Comparison of ENCODE assay signal across 10 cellular contexts in the genomic region with DNA sequence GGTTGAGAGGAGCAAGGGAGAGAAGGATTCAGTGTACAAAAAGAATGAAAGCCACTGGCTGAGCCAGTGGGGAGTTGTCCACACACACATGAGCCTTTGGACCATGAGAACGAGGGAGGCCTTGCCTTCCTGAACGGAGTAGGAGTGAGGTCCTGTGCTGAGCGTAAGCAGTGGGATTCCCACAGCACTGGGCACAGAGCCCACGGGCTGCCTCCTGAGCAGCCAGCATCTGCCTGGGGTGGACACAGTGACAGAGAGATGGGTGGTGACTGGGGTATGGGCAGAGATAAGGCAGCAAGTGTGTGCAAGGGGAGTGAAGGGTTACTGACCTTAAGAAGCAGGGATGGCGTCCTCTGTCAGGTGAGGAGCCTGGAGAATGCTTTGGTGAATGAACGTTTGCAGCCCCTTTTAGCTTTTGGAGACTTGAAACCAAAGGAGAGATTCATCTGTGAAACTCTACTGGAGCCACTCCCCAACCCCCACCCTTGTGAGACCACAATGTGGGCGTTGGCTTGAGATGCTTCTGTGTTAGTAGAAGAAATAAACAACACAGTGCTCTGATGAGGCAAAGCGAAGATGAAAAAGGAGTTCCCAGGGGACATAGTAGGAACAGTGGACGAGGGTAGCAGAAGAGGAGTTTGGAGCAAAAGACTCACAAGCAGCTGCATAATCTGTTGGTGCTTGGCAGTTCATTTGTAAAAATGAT. TPM values are rescaled to one million over a fixed set of nuclear protein-coding genes. Genes with fewer than 3 reads are reported as not detected.
DNase-seq lines count a peak whose midpoint lies in the region; ATAC-seq and TF ChIP-seq lines count a peak whose summit lies in the region.
"Had no signal": no experiment of that assay in that cellular context is flagged by ENCODE, and none has a peak within 500 bp of the region (broad histone marks: within the 10 kb centered on the region; RNA-seq: fewer than 3 reads in every experiment).

No MANE protein-coding gene starts in this region.

- DNase-seq in activated T-cell treated with anti-CD3 and anti-CD28 coated beads for 1 hour (ENCODE audit: low read depth) = peak; percentile 33
- no peak for DNase-seq in heart left ventricle
- DNase-seq in NCI-H146 treated with DMSO at 0.1 percent for 48 hours (lab: John Stamatoyannopoulos, UW; ENCODE audit: unreplicated experiment) = no peak
- DNase-seq: effector CD8-positive, alpha-beta T cell; NCI-H2081 treated with DMSO at 0.1 percent for 48 hours had no signal

- H3K4me1 ChIP-seq in neutrophil (ENCODE audit: control insufficient read depth in 1 of 2, insufficient read depth in 1 of 2, low read depth in 1 of 2, low read length in 1 of 2) = no peaks in the 10 kb centered on the region
- peaks cover 0 to 40% (median 0%) of the 10 kb centered on the region in 12 donors for H3K4me1 ChIP-seq in heart left ventricle

- peak; percentile 43 for ATAC-seq in GM18511 (IDR thresholded peaks at IDR 0.05; ENCODE audit: unreplicated experiment)
- ATAC-seq in HG03103 (IDR thresholded peaks at IDR 0.05; ENCODE audit: low read depth, unreplicated experiment) = peak; percentile 57
- no peak for ATAC-seq in HG02973 (IDR thresholded peaks at IDR 0.05; ENCODE audit: unreplicated experiment)
- ATAC-seq in heart left ventricle = no peak
- no peak; the same call in 2 of the 3 replicates for ATAC-seq in SK-N-SH treated with all-trans-retinoic acid at 6 μM for 48 hours

- peak overlapping the region; percentile 58 for H3K27ac ChIP-seq in neutrophil
- H3K27ac ChIP-seq in heart left ventricle = no peak overlapping the region

- no peak for TF ChIP-seq POLR2A in heart left ventricle (IDR thresholded peaks at IDR 0.05)

- H3K4me3 ChIP-seq in neutrophil (ENCODE audit: low read depth in 1 of 2, low read length in 1 of 2) (no peak overlapping the region), heart left ventricle (no peak overlapping the region)

- 59 to 64% (median 60%) methylated on average over 9 of the region's 9 CpGs for WGBS in heart left ventricle, 4 donors

- no peaks in the 10 kb centered on the region for H3K27me3 ChIP-seq in neutrophil
- H3K27me3 ChIP-seq in heart left ventricle = peaks cover 0 to 20% (median 0%) of the 10 kb centered on the region in 9 donors

- H3K36me3 ChIP-seq in neutrophil (peaks cover 76% of the 10 kb centered on the region), heart left ventricle (peaks cover 0 to 56% (median 0%) of the 10 kb centered on the region in 9 donors)

- no peaks in the 10 kb centered on the region for H3K9me3 ChIP-seq in neutrophil
- no peaks in the 10 kb centered on the region for H3K9me3 ChIP-seq in heart left ventricle

- intact Hi-C loops in heart left ventricle (cut with DNase I) = no loop called here

- no peak for TF ChIP-seq CTCF in neutrophil (IDR thresholded peaks at IDR 0.05)
- TF ChIP-seq CTCF in heart left ventricle (IDR thresholded peaks at IDR 0.05) = no peak

TF ChIP-seq in SK-N-SH treated with all-trans-retinoic acid at 6 μM for 48 hours, 23 proteins besides CTCF, POLR2A, EP300 and RAD21:
- no peak for TF ChIP-seq ARNTL (CRISPR knock-in tag; IDR thresholded peaks at IDR 0.05; ENCODE audit: borderline replicate concordance, low read depth)
- TF ChIP-seq SNAI2 (CRISPR knock-in tag; IDR thresholded peaks at IDR 0.05) = no peak
- TF ChIP-seq GLIS3 (CRISPR knock-in tag; IDR thresholded peaks at IDR 0.05) = no peak
- TF ChIP-seq ZNF8 (CRISPR knock-in tag; IDR thresholded peaks at IDR 0.05) = no peak
- TF ChIP-seq CSDC2 (CRISPR knock-in tag; IDR thresholded peaks at IDR 0.05) = no peak
- TF ChIP-seq OSR1 (CRISPR knock-in tag; IDR thresholded peaks at IDR 0.05) = no peak
- no peak for TF ChIP-seq BACH2 (CRISPR knock-in tag; IDR thresholded peaks at IDR 0.05; ENCODE audit: borderline replicate concordance)
- TF ChIP-seq, protein P1, sequence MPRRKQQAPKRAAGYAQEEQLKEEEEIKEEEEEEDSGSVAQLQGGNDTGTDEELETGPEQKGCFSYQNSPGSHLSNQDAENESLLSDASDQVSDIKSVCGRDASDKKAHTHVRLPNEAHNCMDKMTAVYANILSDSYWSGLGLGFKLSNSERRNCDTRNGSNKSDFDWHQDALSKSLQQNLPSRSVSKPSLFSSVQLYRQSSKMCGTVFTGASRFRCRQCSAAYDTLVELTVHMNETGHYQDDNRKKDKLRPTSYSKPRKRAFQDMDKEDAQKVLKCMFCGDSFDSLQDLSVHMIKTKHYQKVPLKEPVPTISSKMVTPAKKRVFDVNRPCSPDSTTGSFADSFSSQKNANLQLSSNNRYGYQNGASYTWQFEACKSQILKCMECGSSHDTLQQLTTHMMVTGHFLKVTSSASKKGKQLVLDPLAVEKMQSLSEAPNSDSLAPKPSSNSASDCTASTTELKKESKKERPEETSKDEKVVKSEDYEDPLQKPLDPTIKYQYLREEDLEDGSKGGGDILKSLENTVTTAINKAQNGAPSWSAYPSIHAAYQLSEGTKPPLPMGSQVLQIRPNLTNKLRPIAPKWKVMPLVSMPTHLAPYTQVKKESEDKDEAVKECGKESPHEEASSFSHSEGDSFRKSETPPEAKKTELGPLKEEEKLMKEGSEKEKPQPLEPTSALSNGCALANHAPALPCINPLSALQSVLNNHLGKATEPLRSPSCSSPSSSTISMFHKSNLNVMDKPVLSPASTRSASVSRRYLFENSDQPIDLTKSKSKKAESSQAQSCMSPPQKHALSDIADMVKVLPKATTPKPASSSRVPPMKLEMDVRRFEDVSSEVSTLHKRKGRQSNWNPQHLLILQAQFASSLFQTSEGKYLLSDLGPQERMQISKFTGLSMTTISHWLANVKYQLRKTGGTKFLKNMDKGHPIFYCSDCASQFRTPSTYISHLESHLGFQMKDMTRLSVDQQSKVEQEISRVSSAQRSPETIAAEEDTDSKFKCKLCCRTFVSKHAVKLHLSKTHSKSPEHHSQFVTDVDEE (CRISPR knock-in tag; IDR thresholded peaks at IDR 0.05) = no peak
- no peak for TF ChIP-seq RARB (CRISPR knock-in tag; IDR thresholded peaks at IDR 0.05)
- TF ChIP-seq, protein P2, sequence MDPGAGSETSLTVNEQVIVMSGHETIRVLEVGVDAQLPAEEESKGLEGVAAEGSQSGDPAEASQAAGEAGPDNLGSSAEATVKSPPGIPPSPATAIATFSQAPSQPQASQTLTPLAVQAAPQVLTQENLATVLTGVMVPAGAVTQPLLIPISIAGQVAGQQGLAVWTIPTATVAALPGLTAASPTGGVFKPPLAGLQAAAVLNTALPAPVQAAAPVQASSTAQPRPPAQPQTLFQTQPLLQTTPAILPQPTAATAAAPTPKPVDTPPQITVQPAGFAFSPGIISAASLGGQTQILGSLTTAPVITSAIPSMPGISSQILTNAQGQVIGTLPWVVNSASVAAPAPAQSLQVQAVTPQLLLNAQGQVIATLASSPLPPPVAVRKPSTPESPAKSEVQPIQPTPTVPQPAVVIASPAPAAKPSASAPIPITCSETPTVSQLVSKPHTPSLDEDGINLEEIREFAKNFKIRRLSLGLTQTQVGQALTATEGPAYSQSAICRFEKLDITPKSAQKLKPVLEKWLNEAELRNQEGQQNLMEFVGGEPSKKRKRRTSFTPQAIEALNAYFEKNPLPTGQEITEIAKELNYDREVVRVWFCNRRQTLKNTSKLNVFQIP (CRISPR knock-in tag; IDR thresholded peaks at IDR 0.05; ENCODE audit: borderline replicate concordance, low read depth) = no peak
- TF ChIP-seq, protein P3, sequence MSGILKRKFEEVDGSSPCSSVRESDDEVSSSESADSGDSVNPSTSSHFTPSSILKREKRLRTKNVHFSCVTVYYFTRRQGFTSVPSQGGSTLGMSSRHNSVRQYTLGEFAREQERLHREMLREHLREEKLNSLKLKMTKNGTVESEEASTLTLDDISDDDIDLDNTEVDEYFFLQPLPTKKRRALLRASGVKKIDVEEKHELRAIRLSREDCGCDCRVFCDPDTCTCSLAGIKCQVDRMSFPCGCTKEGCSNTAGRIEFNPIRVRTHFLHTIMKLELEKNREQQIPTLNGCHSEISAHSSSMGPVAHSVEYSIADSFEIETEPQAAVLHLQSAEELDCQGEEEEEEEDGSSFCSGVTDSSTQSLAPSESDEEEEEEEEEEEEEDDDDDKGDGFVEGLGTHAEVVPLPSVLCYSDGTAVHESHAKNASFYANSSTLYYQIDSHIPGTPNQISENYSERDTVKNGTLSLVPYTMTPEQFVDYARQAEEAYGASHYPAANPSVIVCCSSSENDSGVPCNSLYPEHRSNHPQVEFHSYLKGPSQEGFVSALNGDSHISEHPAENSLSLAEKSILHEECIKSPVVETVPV (CRISPR knock-in tag; IDR thresholded peaks at IDR 0.05) = no peak
- no peak for TF ChIP-seq ISL1 (CRISPR knock-in tag; IDR thresholded peaks at IDR 0.05)
- no peak for TF ChIP-seq ZNF565 (CRISPR knock-in tag; conservative IDR thresholded peaks at IDR 0.05; ENCODE audit: low read depth)
- TF ChIP-seq ZNF70 (CRISPR knock-in tag; IDR thresholded peaks at IDR 0.05) = no peak
- no peak for TF ChIP-seq ZFP3 (CRISPR knock-in tag; IDR thresholded peaks at IDR 0.05)
- no peak for TF ChIP-seq TOX (CRISPR knock-in tag; IDR thresholded peaks at IDR 0.05; ENCODE audit: borderline replicate concordance)
- TF ChIP-seq ZFP30 (CRISPR knock-in tag; IDR thresholded peaks at IDR 0.05) = no peak

RNA-seq across cellular contexts. Expression of a gene that starts 56.5 kb away (rescaled TPM):
- 1 to 10 TPM; 2.9 to 5.8 (median 5.1) TPM for total RNA-seq in heart left ventricle
- polyA plus RNA-seq in heart left ventricle = 1 to 10 TPM; 1.9 to 3.8 TPM

Comparison
In these comparisons a context has a peak if more than half of its experiments do, and no peak if none do; other contexts are left out.
1. ATAC-seq: peak in GM18511 (single experiment) and HG03103 (single experiment); none in HG02973 (single experiment), heart left ventricle (0 of 4) and SK-N-SH treated with all-trans-retinoic acid at 6 μM for 48 hours (single experiment).